In genomic region chr10:121313119-121313858, GRCh38 we compare ENCODE assay signal across 17 cellular contexts.
DNase-seq lines count a peak whose midpoint lies in the region; ATAC-seq, FAIRE-seq and TF ChIP-seq lines count a peak whose summit lies in the region.
"Had no signal": no experiment of that assay in that cellular context is flagged by ENCODE, and none has a peak within 500 bp of the region (broad histone marks: within the 10 kb centered on the region; RNA-seq: fewer than 3 reads in every experiment).

No MANE protein-coding gene starts in this region.

- TF ChIP-seq CTCF in HCT116 (IDR thresholded peaks at IDR 0.05 in 2 of 3, conservative IDR thresholded peaks at IDR 0.05 in 1 of 3; ENCODE audit: borderline replicate concordance in 1 of 3, insufficient read depth in 1 of 3, low read depth in 2 of 3, low read length in 2 of 3): no peak
- TF ChIP-seq CTCF in keratinocyte (optimal IDR thresholded peaks at IDR 0.05 in 1 of 3, IDR thresholded peaks at IDR 0.05 in 1 of 3, conservative IDR thresholded peaks at IDR 0.05 in 1 of 3; ENCODE audit: extremely low read depth in 1 of 3, insufficient read depth in 2 of 3, low read length in 3 of 3): peak in 1 of 3 experiments; percentile 63
- no peak for TF ChIP-seq CTCF in tibial nerve (IDR thresholded peaks at IDR 0.05)
- TF ChIP-seq CTCF in CD4-positive, alpha-beta T cell (IDR thresholded peaks at IDR 0.05): no peak
- TF ChIP-seq CTCF in CD8-positive, alpha-beta T cell (IDR thresholded peaks at IDR 0.05): no peak

- TF ChIP-seq POLR2A in HCT116 (IDR thresholded peaks at IDR 0.05; ENCODE audit: borderline replicate concordance, extremely low read depth, insufficient read depth, insufficient read length) (no peak), tibial nerve (IDR thresholded peaks at IDR 0.05) (no peak)

- no peak for ATAC-seq in HCT116
- no peak for ATAC-seq in CD4-positive, alpha-beta T cell (ENCODE audit: poor library complexity)
- no peak for ATAC-seq in CD8-positive, alpha-beta T cell

- no peak overlapping the region for H2AFZ ChIP-seq in HCT116 (ENCODE audit: low read depth, low read length, poor library complexity, severe bottlenecking)
- H2AFZ ChIP-seq in keratinocyte (ENCODE audit: control insufficient read depth, low read length): peak overlapping the region; percentile 59

- H3K9me1 ChIP-seq in keratinocyte (ENCODE audit: control insufficient read depth, extremely low read depth, insufficient read depth, low read length): no peaks in the 10 kb centered on the region

- no peak for TF ChIP-seq EP300 in tibial nerve (IDR thresholded peaks at IDR 0.05)

- RAD21 ChIA-PET in HCT116 (lab: Charles Lee; ENCODE audit: low non-redundant PET in 1 of 2, low total read pairs in 2 of 2, uncharacterized antibody in 2 of 2, unreplicated experiment in 2 of 2): no interaction called here

- H3K79me2 ChIP-seq in HCT116 (ENCODE audit: insufficient read depth, low read length) (no peaks in the 10 kb centered on the region), keratinocyte (ENCODE audit: control insufficient read depth, insufficient read depth, low read length) (no peaks in the 10 kb centered on the region)

- 44 to 53% methylated on average over 17 of the region's 17 CpGs for WGBS in tibial nerve, 2 donors

- H3K9ac ChIP-seq in HCT116 (ENCODE audit: low read length) (no peak overlapping the region), keratinocyte (ENCODE audit: control insufficient read depth, extremely low read depth, insufficient read depth, low read length) (peak overlapping the region; percentile 65)

- H3K4me3 ChIP-seq in HCT116 (replicated peaks in 1 of 2; ENCODE audit: low read depth in 1 of 2, low read length in 2 of 2) (no peak overlapping the region), keratinocyte (ENCODE audit: control insufficient read depth in 2 of 3, extremely low read depth in 1 of 3, insufficient read depth in 2 of 3, low read depth in 1 of 3, low read length in 3 of 3) (peak overlapping the region in 2 of 3 experiments; percentile 29 to 49), tibial nerve (no peak overlapping the region)
- H3K4me3 ChIP-seq in CD8-positive, alpha-beta T cell (ENCODE audit: low read depth, low read length): no peak overlapping the region

- intact Hi-C loops in HCT116 (cut with micrococcal nuclease): no loop called here
- intact Hi-C loops in CD4-positive, alpha-beta T cell (cut with DNase I, micrococcal nuclease): no loop called here
- intact Hi-C loops in CD8-positive, alpha-beta T cell (cut with DNase I, micrococcal nuclease): no loop called here

- H3K9me3 ChIP-seq in HCT116 (ENCODE audit: control insufficient read depth in 1 of 2, insufficient read depth in 1 of 2, low read depth in 1 of 2, low read length in 2 of 2) (no peaks in the 10 kb centered on the region), keratinocyte (ENCODE audit: control insufficient read depth, low read depth, low read length) (no peaks in the 10 kb centered on the region), tibial nerve (peaks cover 0 to 1% (median 0%) of the 10 kb centered on the region in 4 donors)
- H3K9me3 ChIP-seq in CD4-positive, alpha-beta T cell (ENCODE audit: control insufficient read depth, low read length): no peaks in the 10 kb centered on the region
- H3K9me3 ChIP-seq in CD8-positive, alpha-beta T cell (ENCODE audit: low read length): no peaks in the 10 kb centered on the region

- H4K20me1 ChIP-seq in HCT116 (ENCODE audit: insufficient read depth) (no peaks in the 10 kb centered on the region), keratinocyte (ENCODE audit: control insufficient read depth, extremely low read depth, insufficient read depth, low read length) (no peaks in the 10 kb centered on the region)

- H3K27me3 Mint-ChIP-seq in CD4-positive, alpha-beta T cell: no peaks in the 10 kb centered on the region
- no peaks in the 10 kb centered on the region for H3K27me3 Mint-ChIP-seq in CD8-positive, alpha-beta T cell (ENCODE audit: low read depth)

- dilution Hi-C loops in keratinocyte (cut with MboI; ENCODE audit: extremely low pct_ligation_motif_present, low sequenced_read_pairs): no loop called here

- no peak overlapping the region for H3K27ac Mint-ChIP-seq in CD4-positive, alpha-beta T cell
- no peak overlapping the region for H3K27ac Mint-ChIP-seq in CD8-positive, alpha-beta T cell
- H3K27ac Mint-ChIP-seq: activated naive CD4-positive, alpha-beta T cell treated with anti-CD3 and anti-CD28 coated beads for 36 hours had no signal

- POLR2A ChIA-PET in HCT116 (lab: Charles Lee): no interaction called here
- POLR2A ChIA-PET in CD4-positive, alpha-beta T cell (lab: Charles Lee): no interaction called here
- POLR2A ChIA-PET in CD8-positive, alpha-beta T cell (lab: Charles Lee): no interaction called here

- H3K4me1 ChIP-seq in HCT116 (ENCODE audit: control insufficient read depth in 1 of 2, insufficient read depth in 2 of 2, low read length in 2 of 2) (no peaks in the 10 kb centered on the region), keratinocyte (ENCODE audit: control insufficient read depth, extremely low read depth, insufficient read depth, low read length) (peaks cover 50% of the 10 kb centered on the region), tibial nerve (peaks cover 0 to 8% (median 0%) of the 10 kb centered on the region in 4 donors)
- H3K4me1 ChIP-seq in CD8-positive, alpha-beta T cell (ENCODE audit: insufficient read depth, low read length): no peaks in the 10 kb centered on the region

- H3K27me3 ChIP-seq in HCT116 (ENCODE audit: insufficient read depth, low read length) (no peaks in the 10 kb centered on the region), keratinocyte (ENCODE audit: control insufficient read depth, extremely low read depth, insufficient read depth, low read length) (no peaks in the 10 kb centered on the region), tibial nerve (no peaks in the 10 kb centered on the region)
- no peaks in the 10 kb centered on the region for H3K27me3 ChIP-seq in CD4-positive, alpha-beta T cell (ENCODE audit: control insufficient read depth, insufficient read depth, low read length)
- H3K27me3 ChIP-seq in CD8-positive, alpha-beta T cell (ENCODE audit: insufficient read depth, low read length): no peaks in the 10 kb centered on the region

- no peaks in the 10 kb centered on the region for H3K36me3 ChIP-seq in HCT116 (ENCODE audit: control insufficient read depth in 1 of 2, insufficient read depth in 2 of 2, low read length in 2 of 2)
- no peaks in the 10 kb centered on the region for H3K36me3 ChIP-seq in keratinocyte (ENCODE audit: control insufficient read depth in 2 of 2, extremely low read depth in 1 of 2, insufficient read depth in 2 of 2, low read length in 2 of 2)
- no peaks in the 10 kb centered on the region for H3K36me3 ChIP-seq in tibial nerve
- H3K36me3 ChIP-seq in CD8-positive, alpha-beta T cell (ENCODE audit: insufficient read depth, low read length): no peaks in the 10 kb centered on the region

- peak; percentile 99 for FAIRE-seq in keratinocyte (lab: Jason Lieb, UNC)
- FAIRE-seq: astrocyte, RCC 7860 had no signal

- CTCF ChIA-PET in HCT116 (lab: Charles Lee): no interaction called here
- CTCF ChIA-PET in CD4-positive, alpha-beta T cell (lab: Charles Lee): no interaction called here
- CTCF ChIA-PET in CD8-positive, alpha-beta T cell (lab: Charles Lee): no interaction called here

- TF ChIP-seq RAD21 in HCT116 (IDR thresholded peaks at IDR 0.05; ENCODE audit: low read depth): peak; percentile 40; the same call in 1 of the 2 replicates

- H3K4me1 Mint-ChIP-seq in CD4-positive, alpha-beta T cell (ENCODE audit: low read depth): no peaks in the 10 kb centered on the region
- no peaks in the 10 kb centered on the region for H3K4me1 Mint-ChIP-seq in CD8-positive, alpha-beta T cell (ENCODE audit: low read depth)

- H3K4me2 ChIP-seq in HCT116 (ENCODE audit: low read length): no peak overlapping the region
- H3K4me2 ChIP-seq in keratinocyte (ENCODE audit: control insufficient read depth, extremely low read depth, insufficient read depth, low read depth, low read length): peak overlapping the region; percentile 80

- DNase-seq in HCT116 (ENCODE audit: low read depth, low spot score) (no peak), astrocyte of the hippocampus (ENCODE audit: low read depth, low spot score) (peak; percentile 83), keratinocyte (ENCODE audit: low read depth, low spot score) (peak; percentile 95), renal cortical epithelial cell (ENCODE audit: low read depth) (peak; percentile 25), tibial nerve (ENCODE audit: low spot score in 2 of 2) (no peak), hippocampal formation (lab: John Stamatoyannopoulos, UW) (no peak)
- DNase-seq in CD4-positive, alpha-beta T cell: no peak
- DNase-seq in CD8-positive, alpha-beta T cell: no peak
- DNase-seq: activated CD4-positive, alpha-beta T cell treated with anti-CD3 and anti-CD28 coated beads, Interleukin-2, amount 50 U/mL, for 1 hour; activated naive CD4-positive, alpha-beta T cell treated with anti-CD3 and anti-CD28 coated beads for 36 hours; activated T-cell treated with anti-CD3 and anti-CD28 coated beads for 4 hours; cortex of kidney; KG1; NCI-H1092 treated with DMSO at 0.1 percent for 48 hours; NCI-H2171 treated with DMSO at 0.1 percent for 48 hours had no signal

- peaks cover 2% of the 10 kb centered on the region for H3K9me3 Mint-ChIP-seq in CD4-positive, alpha-beta T cell
- H3K9me3 Mint-ChIP-seq in CD8-positive, alpha-beta T cell: no peaks in the 10 kb centered on the region

- no peak overlapping the region for H3K4me3 Mint-ChIP-seq in CD4-positive, alpha-beta T cell
- H3K4me3 Mint-ChIP-seq in CD8-positive, alpha-beta T cell: no peak overlapping the region
- H3K4me3 Mint-ChIP-seq: activated naive CD4-positive, alpha-beta T cell treated with anti-CD3 and anti-CD28 coated beads for 36 hours had no signal

- BruUV-seq in HCT116 (replicated peaks; lab: Mats Ljungman, UMichigan): no TSS peak

- H3K9me2 ChIP-seq in HCT116 (ENCODE audit: insufficient read depth): no peaks in the 10 kb centered on the region

- H3K36me3 Mint-ChIP-seq in CD4-positive, alpha-beta T cell (ENCODE audit: low read depth): no peaks in the 10 kb centered on the region
- no peaks in the 10 kb centered on the region for H3K36me3 Mint-ChIP-seq in CD8-positive, alpha-beta T cell

- no peak overlapping the region for H3K27ac ChIP-seq in HCT116 (ENCODE audit: low read depth, low read length)
- H3K27ac ChIP-seq in keratinocyte (ENCODE audit: control insufficient read depth, insufficient read depth, low read length): peak overlapping the region; percentile 88
- H3K27ac ChIP-seq in tibial nerve: no peak overlapping the region
- no peak overlapping the region for H3K27ac ChIP-seq in CD4-positive, alpha-beta T cell (ENCODE audit: low read depth, low read length)
- no peak overlapping the region for H3K27ac ChIP-seq in CD8-positive, alpha-beta T cell (ENCODE audit: low read depth, low read length)

TF ChIP-seq in HCT116, 20 proteins besides CTCF, POLR2A, EP300 and RAD21:
- TF ChIP-seq ZFX (IDR thresholded peaks at IDR 0.05): 0 out of 2 replicates have a peak, but pooled peaks have one; percentile 8
- TF ChIP-seq EGR1 (IDR thresholded peaks at IDR 0.05; ENCODE audit: low read depth): no peak
- TF ChIP-seq ZNF274 (IDR thresholded peaks at IDR 0.05; ENCODE audit: low read depth, low read length): no peak
- no peak for TF ChIP-seq TCF7L2 (IDR thresholded peaks at IDR 0.05; ENCODE audit: borderline replicate concordance, extremely low read depth, insufficient read depth, insufficient read length)

Comparison
In these comparisons a context has a peak if more than half of its experiments do, and no peak if none do; other contexts are left out.
1. DNase-seq: peak in astrocyte of the hippocampus (single experiment), keratinocyte (single experiment) and renal cortical epithelial cell (single experiment); none in HCT116 (single experiment), tibial nerve (0 of 2), hippocampal formation (0 of 2), CD4-positive, alpha-beta T cell (0 of 10) and CD8-positive, alpha-beta T cell (0 of 7).
2. H3K4me3 ChIP-seq: peak in keratinocyte (2 of 3); none in HCT116 (0 of 2), tibial nerve (0 of 4) and CD8-positive, alpha-beta T cell (single experiment).